8 cellular contexts compared by ENCODE assay signal in genomic region chr1:165828581-165829329, GRCh38. TPM values are rescaled to one million over a fixed set of nuclear protein-coding genes. Genes with fewer than 3 reads are reported as not detected.
DNase-seq lines count a peak whose midpoint lies in the region; ATAC-seq and TF ChIP-seq lines count a peak whose summit lies in the region.

No MANE protein-coding gene starts in this region.

- peak; percentile 45 to 57 for DNase-seq in AML-193 (lab: John Stamatoyannopoulos, UW)
- DNase-seq in NCI-H2171 treated with DMSO at 0.1 percent for 48 hours (lab: John Stamatoyannopoulos, UW) = peak; percentile 83
- DNase-seq in activated CD4-positive, alpha-beta T cell treated with anti-CD3 and anti-CD28 coated beads, Interleukin-2, amount 10 ng/mL, durations not matched to agents 24 days and 14 days = peak; percentile 69
- DNase-seq in erythroblast (lab: John Stamatoyannopoulos, UW) = peak; percentile 74 to 82
- peak; percentile 63 to 65 for DNase-seq in thyroid gland

- H3K9me3 Mint-ChIP-seq in activated CD4-positive, alpha-beta T cell treated with anti-CD3 and anti-CD28 coated beads, Interleukin-2, amount 10 ng/mL, durations not matched to agents 24 days and 14 days = no peaks in the 10 kb centered on the region

- H3K4me1 Mint-ChIP-seq in activated CD4-positive, alpha-beta T cell treated with anti-CD3 and anti-CD28 coated beads, Interleukin-2, amount 10 ng/mL, durations not matched to agents 24 days and 14 days = peaks cover 24% of the 10 kb centered on the region

- intact Hi-C loops in activated CD4-positive, alpha-beta T cell treated with anti-CD3 and anti-CD28 coated beads, Interleukin-2, amount 10 ng/mL, durations not matched to agents 24 days and 14 days (cut with micrococcal nuclease) = loop anchor here (2.0 to 5.0 kb wide), 3 partner anchors 14 to 664 kb away; no protein-coding TSS in a partner anchor
- intact Hi-C loops in thyroid gland (cut with DNase I) = loop anchor here (10.0 kb wide), 1 partner anchor 204 kb away; no protein-coding TSS in a partner anchor

- peaks cover 13% of the 10 kb centered on the region for H3K27me3 Mint-ChIP-seq in activated CD4-positive, alpha-beta T cell treated with anti-CD3 and anti-CD28 coated beads, Interleukin-2, amount 10 ng/mL, durations not matched to agents 24 days and 14 days

- H3K27me3 ChIP-seq in mononuclear cell (ENCODE audit: insufficient read depth, low read length) = no peaks in the 10 kb centered on the region
- no peaks in the 10 kb centered on the region for H3K27me3 ChIP-seq in thyroid gland

- peak; percentile 38 for TF ChIP-seq POLR2A in GM18505 (IDR thresholded peaks at IDR 0.05; ENCODE audit: borderline replicate concordance, extremely low read depth, insufficient read depth, insufficient read length)
- peak; percentile 54 for TF ChIP-seq POLR2A in erythroblast (IDR thresholded peaks at IDR 0.05; ENCODE audit: low read length)
- TF ChIP-seq POLR2A in thyroid gland (IDR thresholded peaks at IDR 0.05) = peak in 1 of 2 donors; percentile 45

- ATAC-seq in GM18505 (IDR thresholded peaks at IDR 0.05; ENCODE audit: unreplicated experiment) (no peak), HG03066 (IDR thresholded peaks at IDR 0.05; ENCODE audit: low read depth, unreplicated experiment) (peak; percentile 11)

- no peak for TF ChIP-seq CTCF in thyroid gland (IDR thresholded peaks at IDR 0.05)

- 1 to 2% methylated on average over 25 to 26 of the region's 26 CpGs for WGBS in thyroid gland, 2 donors

- H3K4me3 Mint-ChIP-seq in activated CD4-positive, alpha-beta T cell treated with anti-CD3 and anti-CD28 coated beads, Interleukin-2, amount 10 ng/mL, durations not matched to agents 24 days and 14 days = peak overlapping the region; percentile 97

- no peaks in the 10 kb centered on the region for H3K36me3 ChIP-seq in thyroid gland

- peak overlapping the region; percentile 95 for H3K27ac Mint-ChIP-seq in activated CD4-positive, alpha-beta T cell treated with anti-CD3 and anti-CD28 coated beads, Interleukin-2, amount 10 ng/mL, durations not matched to agents 24 days and 14 days

- H3K27ac ChIP-seq in thyroid gland = peak overlapping the region in 2 of 3 donors; percentile 81 to 88

- H3K9me3 ChIP-seq in mononuclear cell (ENCODE audit: low read depth, low read length) (no peaks in the 10 kb centered on the region), thyroid gland (no peaks in the 10 kb centered on the region)

- peaks cover 11% of the 10 kb centered on the region for H3K36me3 Mint-ChIP-seq in activated CD4-positive, alpha-beta T cell treated with anti-CD3 and anti-CD28 coated beads, Interleukin-2, amount 10 ng/mL, durations not matched to agents 24 days and 14 days (ENCODE audit: low read depth)

- H3K4me1 ChIP-seq in mononuclear cell (ENCODE audit: insufficient read depth, low read length) = peaks cover 26% of the 10 kb centered on the region
- H3K4me1 ChIP-seq in thyroid gland = peaks cover 5% of the 10 kb centered on the region in 2 donors

- H3K4me3 ChIP-seq in mononuclear cell (ENCODE audit: low read length) (peak overlapping the region; percentile 77), thyroid gland (replicated peaks in 1 of 3) (peak overlapping the region in 2 of 3 donors; percentile 72 to 87)

RNA-seq across cellular contexts. Expression of gene UCK2, which starts 1.3 kb away (rescaled TPM):
- 108 and 110 TPM in 2 replicates for total RNA-seq in activated CD4-positive, alpha-beta T cell treated with anti-CD3 and anti-CD28 coated beads, Interleukin-2, amount 10 ng/mL, durations not matched to agents 24 days and 14 days
- total RNA-seq in mononuclear cell (5.2 TPM), thyroid gland (10 to 100 TPM; 15.9 to 21.0 (median 19.3) TPM)
